10 cellular contexts compared by ENCODE assay signal in the genomic region with DNA sequence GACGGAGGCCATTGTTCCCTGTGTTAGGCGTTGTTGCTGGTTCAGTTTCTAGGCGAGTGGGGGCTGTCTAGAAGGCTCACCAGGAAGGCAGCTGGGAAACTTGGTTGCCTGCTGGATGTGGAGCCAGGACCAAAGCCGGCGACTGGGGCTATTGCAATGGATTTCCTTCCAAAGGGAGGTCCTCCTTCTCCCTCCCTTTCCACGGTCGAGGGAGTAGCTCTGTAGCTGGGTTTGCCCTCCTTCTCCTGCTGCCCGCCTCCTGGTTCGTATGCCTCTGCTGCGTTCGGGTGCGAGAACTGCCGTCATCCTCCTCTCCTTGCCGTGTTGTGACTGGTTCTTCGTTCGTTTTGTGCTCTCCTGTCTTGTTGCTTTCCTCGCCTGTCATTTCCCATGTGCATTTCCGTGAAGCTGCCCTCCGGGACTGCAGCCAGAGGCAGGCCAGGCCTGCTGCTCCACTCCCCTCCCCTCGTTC.
DNase-seq lines count a peak whose midpoint lies in the region; ATAC-seq, FAIRE-seq and TF ChIP-seq lines count a peak whose summit lies in the region.
"Had no signal": no experiment of that assay in that cellular context is flagged by ENCODE, and none has a peak within 500 bp of the region (broad histone marks: within the 10 kb centered on the region; RNA-seq: fewer than 3 reads in every experiment).

No MANE protein-coding gene starts in this region.

- H3K27ac ChIP-seq in astrocyte (ENCODE audit: low read depth, low read length) (no peak overlapping the region), right cardiac atrium (ENCODE audit: low read length) (peak overlapping the region; percentile 63)
- H3K27ac ChIP-seq: WERI-Rb-1 had no signal

- peak overlapping the region; percentile 63 for H3K9ac ChIP-seq in astrocyte (ENCODE audit: low read length)

- H3K27me3 Mint-ChIP-seq in astrocyte (ENCODE audit: low read depth, unreplicated experiment) = no peaks in the 10 kb centered on the region

- H3K4me3 ChIP-seq in BE2C (ENCODE audit: low read depth, low read length) = peak overlapping the region; percentile 38
- peak overlapping the region; percentile 29 for H3K4me3 ChIP-seq in astrocyte (ENCODE audit: insufficient read depth, low read depth, low read length)
- H3K4me3 ChIP-seq in right cardiac atrium (ENCODE audit: low read length) = peak overlapping the region; percentile 11

- no peaks in the 10 kb centered on the region for H3K36me3 ChIP-seq in BE2C
- H3K36me3 ChIP-seq in astrocyte (ENCODE audit: insufficient read depth, low read length) = peaks cover 9% of the 10 kb centered on the region

- peaks cover 53% of the 10 kb centered on the region for H4K20me1 ChIP-seq in astrocyte (ENCODE audit: insufficient read depth, low read length)

- no peaks in the 10 kb centered on the region for H3K9me3 Mint-ChIP-seq in astrocyte (ENCODE audit: unreplicated experiment)

- peak overlapping the region; percentile 9 for H3K4me3 Mint-ChIP-seq in astrocyte (ENCODE audit: unreplicated experiment)

- peaks cover 6% of the 10 kb centered on the region for H3K36me3 Mint-ChIP-seq in astrocyte (ENCODE audit: low read depth, unreplicated experiment)

- H3K4me1 Mint-ChIP-seq in astrocyte (ENCODE audit: low read depth, unreplicated experiment) = peaks cover 10% of the 10 kb centered on the region

- no peaks in the 10 kb centered on the region; the same call in 1 of the 2 replicates for H3K4me1 ChIP-seq in BE2C
- H3K4me1 ChIP-seq in astrocyte (ENCODE audit: insufficient read depth, low read length) = peaks cover 11% of the 10 kb centered on the region
- H3K4me1 ChIP-seq in right cardiac atrium (ENCODE audit: control insufficient read depth, insufficient read depth, low read length) = peaks cover 4% of the 10 kb centered on the region

- peaks cover 53% of the 10 kb centered on the region for H3K79me2 ChIP-seq in astrocyte (ENCODE audit: insufficient read depth, low read length)

- H3K9me3 ChIP-seq in BE2C = no peaks in the 10 kb centered on the region
- H3K9me3 ChIP-seq in astrocyte (ENCODE audit: insufficient read depth, low read depth, low read length) = no peaks in the 10 kb centered on the region
- no peaks in the 10 kb centered on the region for H3K9me3 ChIP-seq in right cardiac atrium (ENCODE audit: control insufficient read depth, low read length)

- TF ChIP-seq CTCF in BE2C (IDR thresholded peaks at IDR 0.05; ENCODE audit: low read depth, low read length) (no peak), astrocyte (IDR thresholded peaks at IDR 0.05; ENCODE audit: insufficient read depth, low read depth, low read length) (no peak), omental fat pad (IDR thresholded peaks at IDR 0.05) (no peak)

- H3K4me2 ChIP-seq in astrocyte (ENCODE audit: low read length) = peak overlapping the region; percentile 78

- WGBS in right cardiac atrium = 19% methylated on average over 20 of the region's 20 CpGs

- H3K27me3 ChIP-seq in BE2C (no peaks in the 10 kb centered on the region), astrocyte (ENCODE audit: insufficient read depth, low read length) (no peaks in the 10 kb centered on the region), right cardiac atrium (ENCODE audit: control insufficient read depth, insufficient read depth) (no peaks in the 10 kb centered on the region)

- ATAC-seq in right cardiac atrium (peak; percentile 80 to 82), omental fat pad (ENCODE audit: low FRiP score) (peak; percentile 73), GM21528 (IDR thresholded peaks at IDR 0.05; ENCODE audit: low FRiP score, unreplicated experiment) (no peak), HG02763 (IDR thresholded peaks at IDR 0.05; ENCODE audit: unreplicated experiment) (no peak)

- FAIRE-seq in astrocyte (lab: Jason Lieb, UNC) (no peak), GM19239 (lab: Jason Lieb, UNC) (no peak)

- no peak overlapping the region for H3K27ac Mint-ChIP-seq in astrocyte (ENCODE audit: unreplicated experiment)

- H2AFZ ChIP-seq in astrocyte (ENCODE audit: low read depth, low read length) = peak overlapping the region; percentile 75

- DNase-seq in BE2C (peak; percentile 43), astrocyte (ENCODE audit: low read depth) (peak; percentile 39), right cardiac atrium (peak; percentile 34 to 66 (median 63)), omental fat pad (ENCODE audit: low spot score) (no peak), GM19239 (ENCODE audit: insufficient read length, low spot score) (no peak)
- DNase-seq in activated effector memory CD4-positive, alpha-beta T cell treated with Interleukin-2 at 50 U/mL for 16 hours = no peak
- DNase-seq: NCI-H2029 treated with DMSO at 0.1 percent for 48 hours, WERI-Rb-1 had no signal

- intact Hi-C loops in right cardiac atrium (cut with DNase I) = no loop called here

Comparison
In these comparisons a context has a peak if more than half of its experiments do, and no peak if none do; other contexts are left out.
1. DNase-seq: peak in BE2C (single experiment), astrocyte (single experiment) and right cardiac atrium (3 of 3); none in omental fat pad (single experiment), activated effector memory CD4-positive, alpha-beta T cell treated with Interleukin-2 at 50 U/mL for 16 hours (single experiment) and GM19239 (single experiment).
2. ATAC-seq: peak in right cardiac atrium (2 of 2) and omental fat pad (single experiment); none in GM21528 (single experiment) and HG02763 (single experiment).
3. Peak in every context shown above with its lines, with median percentiles within 50 percentile points of each other: H3K4me3 ChIP-seq.